In the genomic region with DNA sequence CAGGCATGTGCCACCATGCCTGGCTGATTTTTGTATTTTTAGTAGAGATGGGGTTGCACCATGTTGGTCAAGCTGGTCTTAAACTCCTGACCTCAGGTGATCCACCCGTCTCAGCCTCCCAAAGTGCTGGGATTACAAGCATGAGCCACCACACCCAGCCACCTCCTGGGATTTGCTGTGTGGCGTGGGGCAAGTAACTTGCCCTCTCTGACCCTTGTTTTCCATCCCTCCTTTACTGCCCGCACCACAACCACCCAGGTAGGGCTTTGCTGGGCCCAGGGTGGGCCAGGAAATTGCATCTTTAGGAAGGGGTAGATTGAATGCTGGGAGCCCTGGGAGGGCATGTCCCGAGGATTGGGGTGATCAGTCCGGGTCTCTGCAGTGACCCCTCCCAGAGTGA, we compare ENCODE assay signal across 7 cellular contexts. TPM values are rescaled to one million over a fixed set of nuclear protein-coding genes. Genes with fewer than 3 reads are reported as not detected.
"Had no signal": no experiment of that assay in that cellular context is flagged by ENCODE, and none has a peak within 500 bp of the region (broad histone marks: within the 10 kb centered on the region; RNA-seq: fewer than 3 reads in every experiment).

No MANE protein-coding gene starts in this region.

RNA-seq across cellular contexts. Expression of a gene that starts 11.2 kb away (rescaled TPM):
- total RNA-seq: IMR-90, OCI-LY7, SK-MEL-5 had no signal
- polyA plus RNA-seq: IMR-90, SK-N-SH had no signal

RNA-seq across cellular contexts. Expression of a gene that starts 37.6 kb away (rescaled TPM):
- total RNA-seq: HT-29, IMR-90, M059J, PC-3, SK-MEL-5 had no signal
- polyA plus RNA-seq: IMR-90 had no signal
